ENCODE assay signal across 8 cellular contexts in the genomic region with DNA sequence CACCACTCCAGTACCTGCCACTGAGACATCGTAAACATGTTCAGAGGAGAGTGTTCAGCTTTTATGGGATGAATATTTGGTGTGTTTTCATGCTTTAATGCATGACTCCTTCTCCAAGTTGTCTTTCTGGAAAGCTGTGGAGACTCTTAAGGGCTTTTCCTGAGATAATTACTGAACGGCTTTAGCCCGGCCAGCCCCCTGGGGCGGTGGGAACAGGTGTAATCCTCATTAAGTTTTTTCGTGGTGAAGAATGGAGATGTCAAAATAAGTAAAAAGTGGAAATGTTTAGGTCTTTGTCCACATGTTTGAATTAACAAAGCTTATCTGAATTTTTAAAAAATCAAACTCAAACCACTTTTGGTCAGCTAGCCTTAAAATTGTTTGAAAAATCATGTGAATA. TPM values are rescaled to one million over a fixed set of nuclear protein-coding genes. Genes with fewer than 3 reads are reported as not detected.
DNase-seq lines count a peak whose midpoint lies in the region; ATAC-seq and TF ChIP-seq lines count a peak whose summit lies in the region.

No MANE protein-coding gene starts in this region.

- H3K36me3 ChIP-seq in spleen = no peaks in the 10 kb centered on the region

- 8% methylated on average over 5 of the region's 5 CpGs for WGBS in right cardiac atrium
- 21 to 36% (median 25%) methylated on average over 5 of the region's 5 CpGs for WGBS in spleen, 5 donors

- DNase-seq in NCI-H1092 treated with DMSO at 0.1 percent for 48 hours (lab: John Stamatoyannopoulos, UW) = peak; percentile 67
- DNase-seq in NCI-H1092 (lab: John Stamatoyannopoulos, UW) = no peak
- DNase-seq in right cardiac atrium = no peak
- no peak for DNase-seq in spleen
- DNase-seq in GM20000 (ENCODE audit: low spot score) = no peak
- DNase-seq in ureter (ENCODE audit: low spot score) = no peak

- H3K4me1 ChIP-seq in right cardiac atrium (ENCODE audit: control insufficient read depth, insufficient read depth, low read length) (peaks cover 3% of the 10 kb centered on the region), spleen (peaks cover 4 to 63% (median 35%) of the 10 kb centered on the region in 6 donors)

- peak overlapping the region; percentile 85 for H3K4me3 ChIP-seq in right cardiac atrium (ENCODE audit: low read length)
- H3K4me3 ChIP-seq in spleen = peak overlapping the region; percentile 59 to 92 (median 76)

- no peak for TF ChIP-seq POLR2A in spleen (IDR thresholded peaks at IDR 0.05)

- ATAC-seq in right cardiac atrium = no peak
- ATAC-seq in HG03571 (IDR thresholded peaks at IDR 0.05; ENCODE audit: unreplicated experiment) = no peak

- TF ChIP-seq CTCF in VCaP (conservative IDR thresholded peaks at IDR 0.05) = no peak
- TF ChIP-seq CTCF in spleen (IDR thresholded peaks at IDR 0.05 in 8 of 11, conservative IDR thresholded peaks at IDR 0.05 in 3 of 11) = no peak
- no peak for TF ChIP-seq CTCF in GM20000 (IDR thresholded peaks at IDR 0.05; ENCODE audit: extremely low read depth, missing control alignments)

- intact Hi-C loops in right cardiac atrium (cut with DNase I) (loop anchor here (10.0 kb wide), 4 partner anchors 80 to 140 kb away; no protein-coding TSS in a partner anchor), spleen (cut with DNase I; ENCODE audit: low total_unique reads) (loop anchor here (10.0 kb wide), 1 partner anchor 100 kb away; no protein-coding TSS in a partner anchor)

- peak overlapping the region; percentile 79 for H3K27ac ChIP-seq in VCaP
- peak overlapping the region; percentile 44 for H3K27ac ChIP-seq in right cardiac atrium (ENCODE audit: low read length)
- H3K27ac ChIP-seq in spleen = peak overlapping the region; percentile 73 to 96 (median 92)

- H3K9me3 ChIP-seq in right cardiac atrium (ENCODE audit: control insufficient read depth, low read length) = no peaks in the 10 kb centered on the region
- no peaks in the 10 kb centered on the region for H3K9me3 ChIP-seq in spleen

- H3K27me3 ChIP-seq in right cardiac atrium (ENCODE audit: control insufficient read depth, insufficient read depth) = no peaks in the 10 kb centered on the region
- peaks cover 0 to 27% (median 0%) of the 10 kb centered on the region in 7 donors for H3K27me3 ChIP-seq in spleen (replicated peaks in 1 of 7)

RNA-seq across cellular contexts. Expression of gene SYNE2, which starts 1.5 kb away (rescaled TPM):
- 100 to 1,000 TPM in 3 of 4 donors, 10 to 100 TPM in 1; 83.7 to 229 (median 157) TPM for total RNA-seq in right cardiac atrium
- polyA plus RNA-seq in right cardiac atrium = 189 TPM
- 100 to 1,000 TPM; 128 to 173 (median 154) TPM for total RNA-seq in spleen
- 10 to 100 TPM; 16.0 to 25.5 (median 19.6) TPM for polyA plus RNA-seq in spleen
- total RNA-seq in ureter = 113 TPM
